In genomic region chr14:94451091-94451751, GRCh38 we compare ENCODE assay signal across 35 cellular contexts. TPM values are rescaled to one million over a fixed set of nuclear protein-coding genes. Genes with fewer than 3 reads are reported as not detected.
DNase-seq lines count a peak whose midpoint lies in the region; ATAC-seq, FAIRE-seq and TF ChIP-seq lines count a peak whose summit lies in the region.
"Had no signal": no experiment of that assay in that cellular context is flagged by ENCODE, and none has a peak within 500 bp of the region (broad histone marks: within the 10 kb centered on the region; RNA-seq: fewer than 3 reads in every experiment).

No MANE protein-coding gene starts in this region.

- no peak overlapping the region for H2AFZ ChIP-seq in Karpas-422 (ENCODE audit: low read length)

- H3K27me3 ChIP-seq in DOHH2 (ENCODE audit: control insufficient read depth, low read length) (no peaks in the 10 kb centered on the region), Karpas-422 (ENCODE audit: low read length) (no peaks in the 10 kb centered on the region), esophagus muscularis mucosa (peaks cover 0 to 44% (median 0%) of the 10 kb centered on the region in 4 donors), liver (ENCODE audit: control insufficient read depth in 4 of 4, insufficient read depth in 4 of 4, low read length in 3 of 4) (no peaks in the 10 kb centered on the region), adrenal gland (no peaks in the 10 kb centered on the region)
- H3K27me3 ChIP-seq: uterus had no signal

- H3K4me2 ChIP-seq in DOHH2 (ENCODE audit: low read length) (peak overlapping the region; percentile 98), Karpas-422 (ENCODE audit: low read depth, low read length, poor library complexity, severe bottlenecking) (peak overlapping the region; percentile 87)
- H3K4me2 ChIP-seq: A549 had no signal

- H3K9ac ChIP-seq in Karpas-422 (ENCODE audit: low read length) (peak overlapping the region; percentile 70), liver (ENCODE audit: low read depth in 1 of 2, low read length in 2 of 2) (peak overlapping the region; percentile 72 to 92)

- TF ChIP-seq CTCF in DOHH2 (IDR thresholded peaks at IDR 0.05; ENCODE audit: low read depth, low read length, poor library complexity, severe bottlenecking) (no peak), esophagus muscularis mucosa (IDR thresholded peaks at IDR 0.05) (no peak), liver (IDR thresholded peaks at IDR 0.05; ENCODE audit: low read depth, low read length, missing input control) (no peak), adrenal gland (IDR thresholded peaks at IDR 0.05) (no peak)

- ATAC-seq in HG02840 (IDR thresholded peaks at IDR 0.05; ENCODE audit: low FRiP score, unreplicated experiment) = no peak
- ATAC-seq: A549; activated naive CD4-positive, alpha-beta T cell treated with anti-CD3 and anti-CD28 coated beads, Interleukin-2, amount 50 U/mL, for 72 hours; heart left ventricle; left lung had no signal

- H3K79me2 ChIP-seq in DOHH2 (ENCODE audit: control insufficient read depth, low read length) (no peaks in the 10 kb centered on the region), Karpas-422 (ENCODE audit: low read length) (no peaks in the 10 kb centered on the region)

- DNase-seq in Karpas-422 (peak; percentile 100), esophagus muscularis mucosa (ENCODE audit: extremely low spot score) (peak; percentile 72), urothelium cell line (ENCODE audit: low spot score) (no peak), NCI-H2107 treated with DMSO at 0.1 percent for 48 hours (lab: John Stamatoyannopoulos, UW; ENCODE audit: unreplicated experiment) (no peak), adrenal gland (no peak)
- DNase-seq: activated CD4-positive, alpha-beta memory T cell treated with anti-CD3 and anti-CD28 coated beads, Interleukin-2, amount 10 ng/mL, durations not matched to agents 7 days and 5 days; activated CD4-positive, alpha-beta T cell treated with anti-CD3 and anti-CD28 coated beads for 1 hour; activated CD8-positive, alpha-beta memory T cell treated with anti-CD3 and anti-CD28 coated beads, Interleukin-2, amount 50 U/mL, for 48 hours; anterior cingulate cortex; BE2C; effector memory CD4-positive, alpha-beta T cell; erythroblast; foreskin fibroblast; GOT3; heart left ventricle; left lung; NCI-H1105; NCI-H2029 treated with DMSO at 0.1 percent for 48 hours; NCI-H226; NCI-H748 treated with DMSO at 0.1 percent for 48 hours; nucleus accumbens; uterus had no signal

- intact Hi-C loops in esophagus muscularis mucosa (cut with DNase I) (no loop called here), adrenal gland (cut with DNase I) (no loop called here)

- H3K9me2 ChIP-seq in DOHH2 (replicated peaks; ENCODE audit: control insufficient read depth, low read length) (no peaks in the 10 kb centered on the region), Karpas-422 (replicated peaks; ENCODE audit: insufficient read depth, low read length) (no peaks in the 10 kb centered on the region)

- H4K20me1 ChIP-seq in DOHH2 (ENCODE audit: control insufficient read depth, insufficient read depth, low read depth, low read length) (no peaks in the 10 kb centered on the region), Karpas-422 (ENCODE audit: insufficient read depth, low read depth, low read length) (no peaks in the 10 kb centered on the region)

- peaks cover 19% of the 10 kb centered on the region for H3F3A ChIP-seq in DOHH2 (ENCODE audit: control insufficient read depth, insufficient read depth)

- TF ChIP-seq POLR2A in esophagus muscularis mucosa (IDR thresholded peaks at IDR 0.05; ENCODE audit: low read depth) = no peak
- TF ChIP-seq POLR2A in adrenal gland (IDR thresholded peaks at IDR 0.05) = no peak

- H3K36me3 ChIP-seq in DOHH2 (ENCODE audit: control insufficient read depth, low read length) = no peaks in the 10 kb centered on the region
- H3K36me3 ChIP-seq in Karpas-422 (ENCODE audit: insufficient read depth, low read length) = no peaks in the 10 kb centered on the region
- no peaks in the 10 kb centered on the region for H3K36me3 ChIP-seq in esophagus muscularis mucosa
- peaks cover 0 to 5% (median under 1%) of the 10 kb centered on the region in 4 donors for H3K36me3 ChIP-seq in liver (ENCODE audit: control insufficient read depth in 4 of 4, insufficient read depth in 3 of 4, low read depth in 1 of 4, low read length in 3 of 4)
- no peaks in the 10 kb centered on the region for H3K36me3 ChIP-seq in adrenal gland (replicated peaks in 1 of 2)
- H3K36me3 ChIP-seq: BE2C, heart left ventricle, left lung, thoracic aorta, uterus had no signal

- H3K27ac ChIP-seq in DOHH2 (ENCODE audit: low read depth, low read length) (peak overlapping the region; percentile 93), Karpas-422 (ENCODE audit: low read length) (peak overlapping the region; percentile 97), esophagus muscularis mucosa (replicated peaks in 1 of 4) (no peak overlapping the region), liver (ENCODE audit: low read depth in 1 of 2, low read length in 2 of 2) (peak overlapping the region; percentile 82 to 84), adrenal gland (no peak overlapping the region)
- H3K27ac ChIP-seq: A549, heart left ventricle, left lung, thoracic aorta, uterus had no signal

- H3K9me3 ChIP-seq in DOHH2 (ENCODE audit: control insufficient read depth, insufficient read depth, low read length) (0 out of 2 replicates have a peak, but pooled peaks cover 3% of the 10 kb centered on the region), Karpas-422 (ENCODE audit: low read length) (no peaks in the 10 kb centered on the region), esophagus muscularis mucosa (peaks cover 0 to 10% (median 3%) of the 10 kb centered on the region in 4 donors), liver (ENCODE audit: control insufficient read depth in 4 of 4, low read length in 3 of 4) (no peaks in the 10 kb centered on the region), adrenal gland (replicated peaks in 1 of 3) (no peaks in the 10 kb centered on the region)
- H3K9me3 ChIP-seq: A549, BE2C, heart left ventricle, left lung, thoracic aorta, uterus had no signal

- H3K4me1 ChIP-seq in DOHH2 (ENCODE audit: control insufficient read depth, low read length) (peaks cover 50% of the 10 kb centered on the region), Karpas-422 (ENCODE audit: low read length) (peaks cover 70% of the 10 kb centered on the region), esophagus muscularis mucosa (peaks cover 0 to 6% (median 3%) of the 10 kb centered on the region in 4 donors), liver (ENCODE audit: control insufficient read depth in 4 of 4, insufficient read depth in 4 of 4, low read length in 3 of 4) (peaks cover 4 to 49% (median 34%) of the 10 kb centered on the region in 4 donors), adrenal gland (replicated peaks in 1 of 2) (no peaks in the 10 kb centered on the region)
- H3K4me1 ChIP-seq: A549, BE2C, heart left ventricle, left lung, uterus had no signal

- TF ChIP-seq RAD21 in liver (IDR thresholded peaks at IDR 0.05) = peak; percentile 36 to 42

- no peak for TF ChIP-seq EP300 in esophagus muscularis mucosa (IDR thresholded peaks at IDR 0.05)

- no peak for FAIRE-seq in urothelium cell line (lab: Jason Lieb, UNC)
- FAIRE-seq: A549, bronchial epithelial cell had no signal

- H3K4me3 ChIP-seq in DOHH2 (ENCODE audit: low read length) = peak overlapping the region; percentile 75
- H3K4me3 ChIP-seq in Karpas-422 (ENCODE audit: low read length) = peak overlapping the region; percentile 54
- H3K4me3 ChIP-seq in esophagus muscularis mucosa = no peak overlapping the region
- H3K4me3 ChIP-seq in liver (ENCODE audit: low read depth in 1 of 3, low read length in 3 of 3) = peak overlapping the region; percentile 73 to 93 (median 78)
- no peak overlapping the region for H3K4me3 ChIP-seq in adrenal gland
- H3K4me3 ChIP-seq: A549, heart left ventricle, left lung, thoracic aorta, uterus had no signal

- WGBS in esophagus muscularis mucosa = 36% methylated on average over 7 of the region's 7 CpGs
- 11% methylated on average over 7 of the region's 7 CpGs for WGBS in liver
- 24 to 31% (median 29%) methylated on average over 7 of the region's 7 CpGs for WGBS in adrenal gland, 4 donors

TF ChIP-seq in liver, 16 proteins besides CTCF, POLR2A, EP300 and RAD21 (continues in another document):
- TF ChIP-seq HNF4A (conservative IDR thresholded peaks at IDR 0.05) (peak; percentile 92 to 96), SP1 (IDR thresholded peaks at IDR 0.05) (peak; percentile 86)

RNA-seq across cellular contexts. Expression of gene SERPINA11, which starts 1.4 kb away (rescaled TPM):
- total RNA-seq in Karpas-422 (2014; rRNA removed; shearing (Covaris generic); ENCODE audit: low replicate concordance) = 0.97 and 1.4 TPM in 2 replicates
- not detected for total RNA-seq in esophagus muscularis mucosa
- total RNA-seq in liver = 10 to 100 TPM; 32.6 to 89.4 TPM
- polyA plus RNA-seq in liver = 100 to 1,000 TPM; 145 to 283 TPM
- not detected for total RNA-seq in adrenal gland
- polyA plus RNA-seq in adrenal gland = not detected
- total RNA-seq: activated CD4-positive, alpha-beta memory T cell treated with anti-CD3 and anti-CD28 coated beads, Interleukin-2, amount 10 ng/mL, durations not matched to agents 7 days and 5 days; activated naive CD4-positive, alpha-beta T cell treated with anti-CD3 and anti-CD28 coated beads, Interleukin-2, amount 50 U/mL, for 72 hours; bronchial epithelial cell; G401; heart left ventricle; HT1080; left lung; pulmonary artery endothelial cell; RPMI7951; SK-MEL-5; skeletal muscle tissue; thoracic aorta; uterus had no signal
- polyA plus RNA-seq: A549, heart left ventricle had no signal

RNA-seq across cellular contexts. Expression of gene SERPINA9, which starts 24.8 kb away (rescaled TPM):
- 164 and 182 TPM in 2 replicates for total RNA-seq in Karpas-422 (2014; rRNA removed; shearing (Covaris generic); ENCODE audit: low replicate concordance)
- total RNA-seq in esophagus muscularis mucosa (not detected), liver (not detected), adrenal gland (not detected)
- polyA plus RNA-seq in liver (not detected), adrenal gland (not detected)
- total RNA-seq: activated CD4-positive, alpha-beta memory T cell treated with anti-CD3 and anti-CD28 coated beads, Interleukin-2, amount 10 ng/mL, durations not matched to agents 7 days and 5 days; activated naive CD4-positive, alpha-beta T cell treated with anti-CD3 and anti-CD28 coated beads, Interleukin-2, amount 50 U/mL, for 72 hours; bronchial epithelial cell; G401; heart left ventricle; HT1080; left lung; pulmonary artery endothelial cell; RPMI7951; SK-MEL-5; skeletal muscle tissue; uterus had no signal
- polyA plus RNA-seq: A549, heart left ventricle had no signal

RNA-seq across cellular contexts. Expression of gene SERPINA12, which starts 58.0 kb away (rescaled TPM):
- not detected in 2 replicates for total RNA-seq in Karpas-422 (2014; rRNA removed; shearing (Covaris generic); ENCODE audit: low replicate concordance)
- total RNA-seq in esophagus muscularis mucosa (not detected), liver (not detected), adrenal gland (not detected)
- polyA plus RNA-seq in liver (under 1 TPM in 1 of 2 donors, not detected in 1; 0.28 TPM), adrenal gland (not detected)
- total RNA-seq: activated CD4-positive, alpha-beta memory T cell treated with anti-CD3 and anti-CD28 coated beads, Interleukin-2, amount 10 ng/mL, durations not matched to agents 7 days and 5 days; activated naive CD4-positive, alpha-beta T cell treated with anti-CD3 and anti-CD28 coated beads, Interleukin-2, amount 50 U/mL, for 72 hours; bronchial epithelial cell; G401; heart left ventricle; HT1080; left lung; pulmonary artery endothelial cell; RPMI7951; SK-MEL-5; skeletal muscle tissue; thoracic aorta; uterus had no signal
- polyA plus RNA-seq: A549, heart left ventricle had no signal

Comparison
In these comparisons a context has a peak if more than half of its experiments do, and no peak if none do; other contexts are left out.
1. H3K27ac ChIP-seq: peak in DOHH2 (single experiment), Karpas-422 (single experiment) and liver (2 of 2); none in esophagus muscularis mucosa (0 of 4) and adrenal gland (0 of 5).
2. H3K4me3 ChIP-seq: peak in DOHH2 (single experiment), Karpas-422 (single experiment) and liver (3 of 3); none in esophagus muscularis mucosa (0 of 4) and adrenal gland (0 of 4).
3. DNase-seq: peak in Karpas-422 (single experiment) and esophagus muscularis mucosa (single experiment); none in urothelium cell line (single experiment), NCI-H2107 treated with DMSO at 0.1 percent for 48 hours (single experiment) and adrenal gland (0 of 7).
4. RNA of gene SERPINA11, which starts 1.4 kb away (total RNA-seq): 32.6 to 89.4 TPM in liver; 0.97 to 1.4 TPM in Karpas-422, not detected in esophagus muscularis mucosa and not detected in adrenal gland; every median in the first group is over 10 times any median in the second.
5. RNA of gene SERPINA9, which starts 24.8 kb away (total RNA-seq): 164 to 182 TPM in Karpas-422; not detected in esophagus muscularis mucosa, not detected in liver and not detected in adrenal gland; every median in the first group is over 100 times any median in the second.